8 cellular contexts compared by ENCODE assay signal in the genomic region with DNA sequence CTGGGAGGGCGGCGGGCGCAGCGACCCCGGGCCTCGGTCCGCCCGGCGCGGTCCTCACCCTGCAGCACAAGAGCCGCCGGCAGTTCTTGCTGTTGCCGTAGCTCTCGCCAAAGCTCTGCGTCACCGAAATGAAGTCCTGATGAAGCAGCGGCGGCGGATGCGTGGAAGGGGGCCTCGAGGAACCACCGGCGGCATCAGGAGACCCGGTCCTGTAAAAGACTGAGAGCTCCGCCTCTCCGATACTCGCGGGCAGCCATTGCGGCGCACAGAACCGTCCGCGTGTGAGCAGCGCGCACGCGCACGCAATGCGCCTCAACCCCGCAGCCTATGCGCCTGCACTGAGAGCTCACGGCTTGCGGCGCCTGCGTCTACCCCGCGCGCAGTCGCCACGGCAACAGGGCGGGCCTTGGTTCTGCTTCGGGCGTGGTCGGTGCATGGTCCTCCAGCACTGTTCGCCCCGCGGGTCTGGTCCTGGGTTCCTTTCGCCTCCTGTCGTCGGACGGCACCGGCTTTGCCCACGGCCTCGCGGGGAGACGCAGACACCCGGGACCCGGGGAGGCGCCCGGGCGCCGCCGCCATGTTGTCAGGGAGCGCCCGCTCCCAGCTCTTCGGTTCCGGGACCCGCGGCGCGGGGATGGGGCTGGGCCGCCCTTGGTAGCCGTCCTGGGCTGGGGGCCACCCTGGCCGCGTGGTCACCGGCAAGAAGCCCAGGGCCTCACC. TPM values are rescaled to one million over a fixed set of nuclear protein-coding genes. Genes with fewer than 3 reads are reported as not detected.
DNase-seq lines count a peak whose midpoint lies in the region; TF ChIP-seq lines count a peak whose summit lies in the region.

No MANE protein-coding gene starts in this region.

- no peaks in the 10 kb centered on the region for H4K20me1 ChIP-seq in DOHH2 (ENCODE audit: control insufficient read depth, insufficient read depth, low read depth, low read length)
- no peaks in the 10 kb centered on the region for H4K20me1 ChIP-seq in GM23248 (ENCODE audit: insufficient read depth)

- H3F3A ChIP-seq in DOHH2 (ENCODE audit: control insufficient read depth, insufficient read depth) (peaks cover 33% of the 10 kb centered on the region), GM23248 (ENCODE audit: insufficient read depth) (peaks cover 5% of the 10 kb centered on the region; the same call in 1 of the 2 replicates)

- TF ChIP-seq CTCF in DOHH2 (IDR thresholded peaks at IDR 0.05; ENCODE audit: low read depth, low read length, poor library complexity, severe bottlenecking) (no peak), LNCaP clone FGC (IDR thresholded peaks at IDR 0.05; ENCODE audit: control insufficient read depth, extremely low read depth, insufficient read depth) (no peak), RWPE1 (conservative IDR thresholded peaks at IDR 0.05; ENCODE audit: low read depth) (no peak), nephron (IDR thresholded peaks at IDR 0.05; ENCODE audit: unreplicated experiment in 3 of 3) (no peak)

- H3K4me2 ChIP-seq in DOHH2 (ENCODE audit: low read length) (peak overlapping the region; percentile 93), GM23248 (ENCODE audit: unreplicated experiment) (peak overlapping the region; percentile 85)

- peaks cover 23% of the 10 kb centered on the region for H3K4me1 Mint-ChIP-seq in nephron

- H3K9me3 ChIP-seq in DOHH2 (ENCODE audit: control insufficient read depth, insufficient read depth, low read length): no peaks in the 10 kb centered on the region
- H3K9me3 ChIP-seq in GM23248 (ENCODE audit: low read depth): no peaks in the 10 kb centered on the region

- CTCF ChIA-PET in RWPE1 (lab: Yijun Ruan, JAX): interaction anchor here (0.7 to 2.1 kb wide), 7 partner anchors 21 to 107 kb away, joined by 3 to 9 read pairs (median 4); partner anchors contain the start of genes NPDC1, RNF224 and TMEM210

- peak overlapping the region; percentile 90 for H3K4me3 ChIP-seq in DOHH2 (ENCODE audit: low read length)
- peak overlapping the region; percentile 88 for H3K4me3 ChIP-seq in GM23248
- H3K4me3 ChIP-seq in LNCaP clone FGC (ENCODE audit: low read depth, low read length): peak overlapping the region; percentile 82

- WGBS in GM23248 (ENCODE audit: low coverage in 1 of 2, low lambda C conversion rate in 2 of 2, missing lambda C conversion rate in 2 of 2), 2 experiments: 1 to 2% methylated on average over 58 to 70 of the region's 86 CpGs

- no peaks in the 10 kb centered on the region for H3K36me3 Mint-ChIP-seq in nephron (ENCODE audit: low read depth)

- peak overlapping the region; percentile 87 for H2AFZ ChIP-seq in GM23248

- in situ Hi-C loops in GM23248 (cut with MboI): loop anchor here (10.0 kb wide), 1 partner anchor 85 kb away; a partner anchor contains a TSS

- POLR2A ChIA-PET in RWPE1 (lab: Yijun Ruan, JAX; ENCODE audit: low non-redundant PET): interaction anchor here (0.7 to 1.2 kb wide), 9 partner anchors 21 to 111 kb away, joined by 3 to 6 read pairs (median 4); partner anchors contain the start of genes RNF224, SSNA1, TPRN and TUBB4B

- peak; percentile 97 for DNase-seq in GM23248
- peak; percentile 78 for DNase-seq in LNCaP clone FGC (ENCODE audit: low read depth)
- peak; percentile 96 for DNase-seq in RWPE1 (ENCODE audit: low spot score)
- peak; percentile 87 for DNase-seq in activated effector memory CD4-positive, alpha-beta T cell treated with Interleukin-2 at 50 U/mL for 16 hours
- peak; percentile 83 for DNase-seq in fibroblast of the conjunctiva (ENCODE audit: low read depth)
- DNase-seq in stimulated activated naive CD4-positive, alpha-beta T cell treated with Interleukin-2 at 50 U/mL for 16 hours (lab: John Stamatoyannopoulos, UW): peak; percentile 90

- H3K36me3 ChIP-seq in DOHH2 (ENCODE audit: control insufficient read depth, low read length) (peaks cover 25% of the 10 kb centered on the region), GM23248 (ENCODE audit: low read depth) (no peaks in the 10 kb centered on the region)

- peaks cover 29% of the 10 kb centered on the region for H3K27me3 Mint-ChIP-seq in nephron (ENCODE audit: low read depth)

- H3K27me3 ChIP-seq in DOHH2 (ENCODE audit: control insufficient read depth, low read length): no peaks in the 10 kb centered on the region
- no peaks in the 10 kb centered on the region for H3K27me3 ChIP-seq in GM23248 (replicated peaks; ENCODE audit: insufficient read depth)

- H3K27ac ChIP-seq in DOHH2 (ENCODE audit: low read depth, low read length): peak overlapping the region; percentile 88
- peak overlapping the region; percentile 47 for H3K27ac ChIP-seq in GM23248
- peak overlapping the region; percentile 83 for H3K27ac ChIP-seq in RWPE1

- peak overlapping the region; percentile 88 for H3K9ac ChIP-seq in GM23248

- peaks cover 62% of the 10 kb centered on the region for H3K79me2 ChIP-seq in DOHH2 (ENCODE audit: control insufficient read depth, low read length)
- peaks cover 47% of the 10 kb centered on the region for H3K79me2 ChIP-seq in GM23248 (ENCODE audit: insufficient read depth)

- peaks cover 3% of the 10 kb centered on the region for H3K9me3 Mint-ChIP-seq in nephron

- H3K4me3 Mint-ChIP-seq in nephron: peak overlapping the region; percentile 86 to 93 (median 89)

- H3K27ac Mint-ChIP-seq in nephron: peak overlapping the region in 2 of 3 experiments; percentile 83 to 86

- H3K4me1 ChIP-seq in DOHH2 (ENCODE audit: control insufficient read depth, low read length): peaks cover 32% of the 10 kb centered on the region
- peaks cover 22% of the 10 kb centered on the region; the same call in 1 of the 2 replicates for H3K4me1 ChIP-seq in GM23248 (ENCODE audit: insufficient read depth)

- H3K9me2 ChIP-seq in DOHH2 (replicated peaks; ENCODE audit: control insufficient read depth, low read length) (no peaks in the 10 kb centered on the region), GM23248 (ENCODE audit: insufficient read depth) (no peaks in the 10 kb centered on the region)

RNA-seq across cellular contexts. Expression of gene GRIN1, which starts 9.3 kb away (rescaled TPM):
- total RNA-seq in GM23248 (2014; rRNA removed; shearing (Covaris generic)): 0.76 TPM in 1 of 2 replicates, not detected in the other
- 0.15 TPM in 1 of 2 replicates, not detected in the other for polyA plus RNA-seq in GM23248 (2016; fragmentation: Nextera tagmentation; extraction: Ambion mirVana)

RNA-seq across cellular contexts. Expression of gene DPP7, which starts 15.1 kb away (rescaled TPM):
- total RNA-seq in GM23248 (2014; rRNA removed; shearing (Covaris generic)): 134 and 142 TPM in 2 replicates
- polyA plus RNA-seq in GM23248 (2016; fragmentation: Nextera tagmentation; extraction: Ambion mirVana): 145 and 148 TPM in 2 replicates

RNA-seq across cellular contexts. Expression of gene LRRC26, which starts 40.2 kb away (rescaled TPM):
- total RNA-seq in GM23248 (2014; rRNA removed; shearing (Covaris generic)): not detected in 2 replicates
- polyA plus RNA-seq in GM23248 (2016; fragmentation: Nextera tagmentation; extraction: Ambion mirVana): not detected in 2 replicates

RNA-seq across cellular contexts. Expression of gene TMEM210, which starts 42.2 kb away (rescaled TPM):
- total RNA-seq in GM23248 (2014; rRNA removed; shearing (Covaris generic)): not detected in 2 replicates
- not detected in 2 replicates for polyA plus RNA-seq in GM23248 (2016; fragmentation: Nextera tagmentation; extraction: Ambion mirVana)

RNA-seq across cellular contexts. Expression of gene MAN1B1, which starts 42.8 kb away (rescaled TPM):
- total RNA-seq in GM23248 (2014; rRNA removed; shearing (Covaris generic)): 131 and 136 TPM in 2 replicates
- 101 and 104 TPM in 2 replicates for polyA plus RNA-seq in GM23248 (2016; fragmentation: Nextera tagmentation; extraction: Ambion mirVana)

Comparison
In these comparisons a context has a peak if more than half of its experiments do, and no peak if none do; other contexts are left out.
1. Peak in every context shown above with its lines: DNase-seq, H3K4me3 ChIP-seq and H3K27ac ChIP-seq.